7 cellular contexts compared by ENCODE assay signal in the genomic region with DNA sequence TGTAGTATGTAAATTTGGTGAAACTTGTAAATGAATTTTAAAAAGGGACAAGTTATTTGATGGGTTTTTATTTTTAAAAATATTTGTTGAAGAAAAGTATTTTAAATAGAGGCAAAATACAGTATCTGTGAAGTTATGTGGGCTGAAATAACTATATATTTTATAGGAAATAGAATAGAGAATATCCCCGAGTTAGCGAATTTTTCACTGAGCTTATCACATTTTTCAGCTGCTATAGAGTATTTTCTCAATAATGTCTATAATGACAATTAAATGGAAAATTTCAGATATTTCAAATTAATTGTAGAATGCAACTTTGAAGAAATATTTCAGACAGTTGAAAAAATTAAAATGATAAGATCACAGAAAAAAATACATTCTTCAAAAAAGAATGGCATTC.
"Had no signal": no experiment of that assay in that cellular context is flagged by ENCODE, and none has a peak within 500 bp of the region (broad histone marks: within the 10 kb centered on the region; RNA-seq: fewer than 3 reads in every experiment).

No MANE protein-coding gene starts in this region.

- DNase-seq: H9, HCEC 1CT, KBM-7 had no signal

- H3K9ac ChIP-seq: KMS-11 had no signal

- FAIRE-seq: H1, HTR-8/SVneo had no signal

- H3K4me3 ChIP-seq: GM23338 had no signal

- H2AFZ ChIP-seq: GM23338 had no signal

- ATAC-seq: GM23338 had no signal

- H3K4me2 ChIP-seq: GM23338, KMS-11 had no signal

- H3K27ac ChIP-seq: KMS-11 had no signal
